In genomic region chr14:77040309-77040994, GRCh38 we compare ENCODE assay signal across 8 cellular contexts.
DNase-seq lines count a peak whose midpoint lies in the region; ATAC-seq and TF ChIP-seq lines count a peak whose summit lies in the region.

No MANE protein-coding gene starts in this region.

- peak overlapping the region; percentile 5 for H3K4me3 ChIP-seq in astrocyte of the cerebellum (ENCODE audit: low read depth, low read length)
- peak overlapping the region; percentile 36 for H3K4me3 ChIP-seq in retinal pigment epithelial cell (ENCODE audit: low read length)

- TF ChIP-seq CTCF in astrocyte of the cerebellum (IDR thresholded peaks at IDR 0.05; ENCODE audit: low read depth, low read length, missing control alignments) (no peak), retinal pigment epithelial cell (conservative IDR thresholded peaks at IDR 0.05; ENCODE audit: low read depth, low read length) (no peak)

- in situ Hi-C loops in astrocyte of the cerebellum (cut with HindIII; ENCODE audit: low sequenced_read_pairs) = loop anchor here (10.0 kb wide), 1 partner anchor 86 kb away; no protein-coding TSS in a partner anchor

- DNase-seq in NCI-H2029 treated with DMSO at 0.1 percent for 48 hours (lab: John Stamatoyannopoulos, UW) (peak; percentile 92), T1000 (lab: John Stamatoyannopoulos, UW) (peak; percentile 90), astrocyte of the cerebellum (ENCODE audit: low read depth) (peak; percentile 95), hypothalamus (lab: John Stamatoyannopoulos, UW) (peak; percentile 73 to 99 (median 94)), retinal pigment epithelial cell (ENCODE audit: low read depth) (peak; percentile 100)

- ATAC-seq in GM18502 (IDR thresholded peaks at IDR 0.05; ENCODE audit: poor library complexity, unreplicated experiment) = peak; percentile 66
- ATAC-seq in HG03025 (IDR thresholded peaks at IDR 0.05; ENCODE audit: low FRiP score, unreplicated experiment) = peak; percentile 53
- ATAC-seq in GM18873 (IDR thresholded peaks at IDR 0.05; ENCODE audit: low FRiP score, unreplicated experiment) = no peak
